Comparison of ENCODE assay signal across 27 cellular contexts in the genomic region with DNA sequence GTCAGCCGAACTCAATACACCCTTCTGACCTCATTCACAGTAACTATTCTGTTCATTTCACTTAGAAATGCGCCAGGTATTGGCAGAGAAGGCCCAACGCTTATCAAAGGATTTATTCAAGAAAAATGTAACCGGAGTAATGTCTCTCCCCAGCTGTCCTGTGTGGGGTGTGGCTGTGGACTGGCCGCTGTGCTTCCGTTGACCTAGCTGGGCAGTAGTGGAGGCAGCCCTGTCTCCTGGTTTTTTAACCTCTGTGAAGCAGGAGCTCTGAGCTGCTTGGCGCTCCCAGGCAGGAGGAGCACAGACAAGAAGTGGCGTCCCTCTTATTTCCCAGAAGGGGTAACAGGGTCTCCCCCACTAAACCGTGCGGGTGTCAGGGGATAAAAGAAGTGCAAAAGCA.
DNase-seq lines count a peak whose midpoint lies in the region; ATAC-seq, FAIRE-seq and TF ChIP-seq lines count a peak whose summit lies in the region.
"Had no signal": no experiment of that assay in that cellular context is flagged by ENCODE, and none has a peak within 500 bp of the region (broad histone marks: within the 10 kb centered on the region; RNA-seq: fewer than 3 reads in every experiment).

No MANE protein-coding gene starts in this region.

- H3K4me3 Mint-ChIP-seq in activated B cell treated with CpG ODN at 0.5 μM for 24 hours (peak overlapping the region; percentile 65), immature natural killer cell (no peak overlapping the region), glutamatergic neuron (ENCODE audit: unreplicated experiment) (no peak overlapping the region)
- H3K4me3 Mint-ChIP-seq: activated CD4-positive, alpha-beta T cell treated with anti-CD3 and anti-CD28 coated beads, Interleukin-2, amount 10 ng/mL, durations not matched to agents 7 days and 5 days; activated naive CD4-positive, alpha-beta T cell treated with anti-CD3 and anti-CD28 coated beads, Interleukin-2, amount 50 U/mL, for 24 hours; CD14-positive monocyte; endodermal cell; nephron had no signal

- H4K91ac ChIP-seq in trophoblast cell (ENCODE audit: low read depth, low read length): no peak overlapping the region

- in situ Hi-C loops in gastrocnemius medialis (cut with MboI; ENCODE audit: low sequenced_read_pairs in 4 of 4): no loop called here

- H3K4me1 Mint-ChIP-seq in activated B cell treated with CpG ODN at 0.5 μM for 24 hours (peaks cover 33% of the 10 kb centered on the region), immature natural killer cell (no peaks in the 10 kb centered on the region), glutamatergic neuron (ENCODE audit: low read depth, unreplicated experiment) (peaks cover 7% of the 10 kb centered on the region)
- H3K4me1 Mint-ChIP-seq: activated naive CD4-positive, alpha-beta T cell treated with anti-CD3 and anti-CD28 coated beads, Interleukin-2, amount 50 U/mL, for 24 hours; CD14-positive monocyte had no signal

- peak overlapping the region; percentile 82 for H3K27ac Mint-ChIP-seq in activated B cell treated with CpG ODN at 0.5 μM for 24 hours
- peak overlapping the region in 4 of 6 donors; percentile 20 to 46 (median 36) for H3K27ac Mint-ChIP-seq in immature natural killer cell
- no peak overlapping the region for H3K27ac Mint-ChIP-seq in glutamatergic neuron (ENCODE audit: unreplicated experiment)
- H3K27ac Mint-ChIP-seq: activated CD4-positive, alpha-beta T cell treated with anti-CD3 and anti-CD28 coated beads, Interleukin-2, amount 10 ng/mL, durations not matched to agents 7 days and 5 days; activated naive CD4-positive, alpha-beta T cell treated with anti-CD3 and anti-CD28 coated beads, Interleukin-2, amount 50 U/mL, for 24 hours; CD14-positive monocyte; endodermal cell had no signal

- H3K4me2 ChIP-seq in trophoblast cell (ENCODE audit: low read length): no peak overlapping the region
- H3K4me2 ChIP-seq: KMS-11 had no signal

- H3K79me2 ChIP-seq in trophoblast cell (ENCODE audit: control insufficient read depth, insufficient read depth, low read length, poor library complexity): no peaks in the 10 kb centered on the region

- ATAC-seq in activated B cell treated with CpG ODN at 0.5 μM for 24 hours (ENCODE audit: low read depth): no peak
- ATAC-seq in gastrocnemius medialis: no peak
- ATAC-seq in HG02884 (IDR thresholded peaks at IDR 0.05; ENCODE audit: unreplicated experiment): no peak

- CTCF ChIA-PET in activated B cell treated with CpG ODN at 0.5 μM for 24 hours (lab: Charles Lee): interaction anchor here (1.3 to 2.2 kb wide), 2 partner anchors 27 to 86 kb away, joined by 9 to 13 read pairs; partner anchors contain the start of gene ESR2

- H3K9me3 ChIP-seq in gastrocnemius medialis (no peaks in the 10 kb centered on the region), trophoblast cell (ENCODE audit: insufficient read depth, low read depth, low read length) (no peaks in the 10 kb centered on the region)
- H3K9me3 ChIP-seq: esophagus squamous epithelium, suprapubic skin had no signal

- peaks cover 35 to 41% of the 10 kb centered on the region in 2 donors for H3K4me1 ChIP-seq in gastrocnemius medialis
- H3K4me1 ChIP-seq in trophoblast cell (ENCODE audit: control insufficient read depth in 1 of 2, insufficient read depth in 2 of 2, low read length in 2 of 2): peaks cover 6 to 7% of the 10 kb centered on the region in 2 experiments
- H3K4me1 ChIP-seq: suprapubic skin had no signal

- H3K9me3 Mint-ChIP-seq in activated B cell treated with CpG ODN at 0.5 μM for 24 hours (no peaks in the 10 kb centered on the region), immature natural killer cell (no peaks in the 10 kb centered on the region), glutamatergic neuron (ENCODE audit: unreplicated experiment) (no peaks in the 10 kb centered on the region)
- H3K9me3 Mint-ChIP-seq: activated CD4-positive, alpha-beta T cell treated with anti-CD3 and anti-CD28 coated beads, Interleukin-2, amount 10 ng/mL, durations not matched to agents 7 days and 5 days; activated naive CD4-positive, alpha-beta T cell treated with anti-CD3 and anti-CD28 coated beads, Interleukin-2, amount 50 U/mL, for 24 hours; CD14-positive monocyte; endodermal cell; nephron had no signal

- H3K27me3 Mint-ChIP-seq in activated B cell treated with CpG ODN at 0.5 μM for 24 hours: no peaks in the 10 kb centered on the region
- peaks cover 0 to 6% (median 0%) of the 10 kb centered on the region in 3 donors for H3K27me3 Mint-ChIP-seq in immature natural killer cell (ENCODE audit: low read depth in 3 of 3)
- peaks cover 3% of the 10 kb centered on the region for H3K27me3 Mint-ChIP-seq in glutamatergic neuron (ENCODE audit: unreplicated experiment)
- H3K27me3 Mint-ChIP-seq: activated CD4-positive, alpha-beta T cell treated with anti-CD3 and anti-CD28 coated beads, Interleukin-2, amount 10 ng/mL, durations not matched to agents 7 days and 5 days; activated naive CD4-positive, alpha-beta T cell treated with anti-CD3 and anti-CD28 coated beads, Interleukin-2, amount 50 U/mL, for 24 hours had no signal

- H2BK12ac ChIP-seq in trophoblast cell (ENCODE audit: low read length): no peak overlapping the region

- H2BK5ac ChIP-seq in trophoblast cell (ENCODE audit: low read depth, low read length, poor library complexity): no peak overlapping the region

- POLR2A ChIA-PET in activated B cell treated with CpG ODN at 0.5 μM for 24 hours (lab: Charles Lee): interaction anchor here (0.6 to 3.6 kb wide), 10 partner anchors 9 to 582 kb away, joined by 3 to 41 read pairs (median 6); partner anchors contain the start of gene ESR2

- H2AFZ ChIP-seq in trophoblast cell (ENCODE audit: insufficient read depth, low read length, poor library complexity): no peak overlapping the region

- H3K4me3 ChIP-seq in gastrocnemius medialis (no peak overlapping the region), trophoblast cell (ENCODE audit: low read depth, low read length) (no peak overlapping the region)
- H3K4me3 ChIP-seq: esophagus squamous epithelium, skin epidermis, suprapubic skin had no signal

- H3K36me3 Mint-ChIP-seq in activated B cell treated with CpG ODN at 0.5 μM for 24 hours (ENCODE audit: low read depth) (peaks cover 31% of the 10 kb centered on the region), immature natural killer cell (peaks cover 0 to 39% (median 24%) of the 10 kb centered on the region in 3 donors), glutamatergic neuron (ENCODE audit: unreplicated experiment) (peaks cover 5% of the 10 kb centered on the region)
- H3K36me3 Mint-ChIP-seq: activated naive CD4-positive, alpha-beta T cell treated with anti-CD3 and anti-CD28 coated beads, Interleukin-2, amount 50 U/mL, for 24 hours; CD14-positive monocyte had no signal

- peaks cover 4% of the 10 kb centered on the region for H3K79me1 ChIP-seq in trophoblast cell (ENCODE audit: low read length)

- no peak overlapping the region for H2AK5ac ChIP-seq in trophoblast cell (ENCODE audit: low read length)

- no peak overlapping the region for H4K12ac ChIP-seq in trophoblast cell (ENCODE audit: low read depth, low read length)

- H3K27ac ChIP-seq in gastrocnemius medialis: peak overlapping the region; percentile 72 to 99 (median 82)
- H3K27ac ChIP-seq in trophoblast cell (ENCODE audit: low read depth, low read length): no peak overlapping the region
- H3K27ac ChIP-seq: KMS-11, suprapubic skin, VCaP had no signal

- H3K36me3 ChIP-seq in gastrocnemius medialis (peaks cover 0 to 25% of the 10 kb centered on the region in 2 donors), trophoblast cell (ENCODE audit: control insufficient read depth in 1 of 2, insufficient read depth in 2 of 2, low read length in 2 of 2) (peaks cover 19 to 25% of the 10 kb centered on the region in 2 experiments)

- no peak overlapping the region for H3K23ac ChIP-seq in trophoblast cell (ENCODE audit: low read length)

- no peak overlapping the region for H3K14ac ChIP-seq in trophoblast cell (ENCODE audit: low read length)

- no peak overlapping the region for H2BK120ac ChIP-seq in trophoblast cell (ENCODE audit: insufficient read depth, low read length, poor library complexity)

- intact Hi-C loops in activated B cell treated with CpG ODN at 0.5 μM for 24 hours (cut with micrococcal nuclease): loop anchor here (1.0 kb wide), 4 partner anchors 9 to 85 kb away; partner anchors contain the start of gene ESR2
- intact Hi-C loops in gastrocnemius medialis (cut with DNase I; ENCODE audit: low total_unique reads): no loop called here

- peak; percentile 51 for FAIRE-seq in GM12891 (lab: Jason Lieb, UNC)
- FAIRE-seq: frontal cortex, H1, kidney had no signal

- TF ChIP-seq CTCF in activated B cell treated with CpG ODN at 0.5 μM for 24 hours (IDR thresholded peaks at IDR 0.05) (no peak), gastrocnemius medialis (IDR thresholded peaks at IDR 0.05 in 4 of 5, conservative IDR thresholded peaks at IDR 0.05 in 1 of 5) (no peak), glutamatergic neuron (IDR thresholded peaks at IDR 0.05; ENCODE audit: partially characterized antibody, unreplicated experiment) (no peak)

- DNase-seq in GM12891 (ENCODE audit: insufficient read length, low spot score) (no peak), activated B cell treated with CpG ODN at 0.5 μM for 24 hours (no peak), immature natural killer cell (no peak), gastrocnemius medialis (no peak), glutamatergic neuron (no peak), C1 segment of cervical spinal cord (lab: John Stamatoyannopoulos, UW) (no peak), trophoblast cell (no peak)
- DNase-seq: activated CD4-positive, alpha-beta T cell treated with anti-CD3 and anti-CD28 coated beads, Interleukin-2, amount 10 ng/mL, durations not matched to agents 7 days and 5 days; activated T-cell treated with anti-CD3 and anti-CD28 coated beads, Interleukin-2, amount 50 U/mL, for 48 hours; Calu3; cortex of kidney; endodermal cell; esophagus squamous epithelium; kidney; NCI-H2171 treated with DMSO at 0.1 percent for 48 hours; NCI-H69; stimulated activated CD4-positive, alpha-beta T cell treated with anti-CD3 and anti-CD28 coated beads, Interleukin-1b, Interleukin-23, amount 100 ng/mL, for 48 hours had no signal

- no CpG with 5 or more reads among the region's 10 CpGs for WGBS in trophoblast cell (ENCODE audit: extremely low coverage, insufficient coverage, insufficient read length)

- no peaks in the 10 kb centered on the region for H3K27me3 ChIP-seq in gastrocnemius medialis
- H3K27me3 ChIP-seq in trophoblast cell (ENCODE audit: insufficient read depth, low read length): no peaks in the 10 kb centered on the region
- H3K27me3 ChIP-seq: esophagus squamous epithelium, suprapubic skin had no signal

- no peak overlapping the region for H3K18ac ChIP-seq in trophoblast cell (ENCODE audit: low read length)

- H3K4ac ChIP-seq in trophoblast cell (ENCODE audit: low read depth, low read length): no peak overlapping the region

- H3K9ac ChIP-seq in trophoblast cell (ENCODE audit: low read length): no peak overlapping the region
- H3K9ac ChIP-seq: KMS-11 had no signal

- TF ChIP-seq POLR2A in GM12891 (IDR thresholded peaks at IDR 0.05; ENCODE audit: low read depth, low read length) (no peak), gastrocnemius medialis (IDR thresholded peaks at IDR 0.05) (no peak)

- H4K8ac ChIP-seq in trophoblast cell (ENCODE audit: low read depth, low read length): no peak overlapping the region

TF ChIP-seq in GM12891, 5 proteins besides CTCF, POLR2A, EP300 and RAD21 (continues in another document):
- TF ChIP-seq PAX5 (IDR thresholded peaks at IDR 0.05; ENCODE audit: insufficient read depth, low read length, severe bottlenecking): no peak
- no peak for TF ChIP-seq POLR2AphosphoS5 (IDR thresholded peaks at IDR 0.05; ENCODE audit: low read depth, low read length)
